In the genomic region with DNA sequence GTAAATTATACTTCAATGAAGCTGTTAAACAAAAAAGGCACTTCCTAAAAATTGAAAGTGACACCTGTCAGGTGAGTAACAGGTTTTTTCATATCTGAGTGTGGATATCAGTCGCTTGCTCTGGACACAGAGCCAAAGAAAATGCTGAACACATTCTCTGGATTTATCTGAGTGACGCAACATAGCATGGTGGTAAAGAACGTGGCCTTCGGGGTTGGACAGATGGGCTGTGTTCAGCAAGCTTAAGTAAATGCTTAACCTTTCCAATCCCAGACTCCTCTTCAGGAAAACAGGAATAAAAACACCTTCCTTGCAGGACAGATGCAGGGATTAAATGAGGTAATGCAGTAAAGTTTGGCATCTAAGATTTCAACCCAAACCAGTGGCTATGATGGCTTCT, we compare ENCODE assay signal across 1 cellular context.
TF ChIP-seq lines count a peak whose summit lies in the region.

No MANE protein-coding gene starts in this region.

TF ChIP-seq in SK-N-SH, 30 proteins besides CTCF, POLR2A, EP300 and RAD21 (continued from another document):
- TF ChIP-seq, protein P1, sequence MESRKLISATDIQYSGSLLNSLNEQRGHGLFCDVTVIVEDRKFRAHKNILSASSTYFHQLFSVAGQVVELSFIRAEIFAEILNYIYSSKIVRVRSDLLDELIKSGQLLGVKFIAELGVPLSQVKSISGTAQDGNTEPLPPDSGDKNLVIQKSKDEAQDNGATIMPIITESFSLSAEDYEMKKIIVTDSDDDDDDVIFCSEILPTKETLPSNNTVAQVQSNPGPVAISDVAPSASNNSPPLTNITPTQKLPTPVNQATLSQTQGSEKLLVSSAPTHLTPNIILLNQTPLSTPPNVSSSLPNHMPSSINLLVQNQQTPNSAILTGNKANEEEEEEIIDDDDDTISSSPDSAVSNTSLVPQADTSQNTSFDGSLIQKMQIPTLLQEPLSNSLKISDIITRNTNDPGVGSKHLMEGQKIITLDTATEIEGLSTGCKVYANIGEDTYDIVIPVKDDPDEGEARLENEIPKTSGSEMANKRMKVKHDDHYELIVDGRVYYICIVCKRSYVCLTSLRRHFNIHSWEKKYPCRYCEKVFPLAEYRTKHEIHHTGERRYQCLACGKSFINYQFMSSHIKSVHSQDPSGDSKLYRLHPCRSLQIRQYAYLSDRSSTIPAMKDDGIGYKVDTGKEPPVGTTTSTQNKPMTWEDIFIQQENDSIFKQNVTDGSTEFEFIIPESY (IDR thresholded peaks at IDR 0.05; ENCODE audit: borderline replicate concordance, low read depth): no peak
- TF ChIP-seq NFIC (IDR thresholded peaks at IDR 0.05; ENCODE audit: borderline replicate concordance) (no peak), FOSL2 (IDR thresholded peaks at IDR 0.05; ENCODE audit: borderline replicate concordance, low read depth) (no peak), YY1 (IDR thresholded peaks at IDR 0.05; ENCODE audit: low read depth) (no peak), GATA2 (CRISPR knock-in tag; IDR thresholded peaks at IDR 0.05) (no peak)
- TF ChIP-seq, protein P2, sequence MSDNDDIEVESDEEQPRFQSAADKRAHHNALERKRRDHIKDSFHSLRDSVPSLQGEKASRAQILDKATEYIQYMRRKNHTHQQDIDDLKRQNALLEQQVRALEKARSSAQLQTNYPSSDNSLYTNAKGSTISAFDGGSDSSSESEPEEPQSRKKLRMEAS (IDR thresholded peaks at IDR 0.05; ENCODE audit: low read depth): no peak
- TF ChIP-seq, protein P3, sequence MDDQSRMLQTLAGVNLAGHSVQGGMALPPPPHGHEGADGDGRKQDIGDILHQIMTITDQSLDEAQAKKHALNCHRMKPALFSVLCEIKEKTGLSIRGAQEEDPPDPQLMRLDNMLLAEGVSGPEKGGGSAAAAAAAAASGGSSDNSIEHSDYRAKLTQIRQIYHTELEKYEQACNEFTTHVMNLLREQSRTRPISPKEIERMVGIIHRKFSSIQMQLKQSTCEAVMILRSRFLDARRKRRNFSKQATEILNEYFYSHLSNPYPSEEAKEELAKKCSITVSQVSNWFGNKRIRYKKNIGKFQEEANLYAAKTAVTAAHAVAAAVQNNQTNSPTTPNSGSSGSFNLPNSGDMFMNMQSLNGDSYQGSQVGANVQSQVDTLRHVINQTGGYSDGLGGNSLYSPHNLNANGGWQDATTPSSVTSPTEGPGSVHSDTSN (IDR thresholded peaks at IDR 0.05): no peak
TF ChIP-seq in SK-N-SH: peak in this region for 0.
